1 cellular context compared by ENCODE assay signal in genomic region chr5:66144074-66144798, GRCh38.
TF ChIP-seq lines count a peak whose summit lies in the region.

A gene with protein sequence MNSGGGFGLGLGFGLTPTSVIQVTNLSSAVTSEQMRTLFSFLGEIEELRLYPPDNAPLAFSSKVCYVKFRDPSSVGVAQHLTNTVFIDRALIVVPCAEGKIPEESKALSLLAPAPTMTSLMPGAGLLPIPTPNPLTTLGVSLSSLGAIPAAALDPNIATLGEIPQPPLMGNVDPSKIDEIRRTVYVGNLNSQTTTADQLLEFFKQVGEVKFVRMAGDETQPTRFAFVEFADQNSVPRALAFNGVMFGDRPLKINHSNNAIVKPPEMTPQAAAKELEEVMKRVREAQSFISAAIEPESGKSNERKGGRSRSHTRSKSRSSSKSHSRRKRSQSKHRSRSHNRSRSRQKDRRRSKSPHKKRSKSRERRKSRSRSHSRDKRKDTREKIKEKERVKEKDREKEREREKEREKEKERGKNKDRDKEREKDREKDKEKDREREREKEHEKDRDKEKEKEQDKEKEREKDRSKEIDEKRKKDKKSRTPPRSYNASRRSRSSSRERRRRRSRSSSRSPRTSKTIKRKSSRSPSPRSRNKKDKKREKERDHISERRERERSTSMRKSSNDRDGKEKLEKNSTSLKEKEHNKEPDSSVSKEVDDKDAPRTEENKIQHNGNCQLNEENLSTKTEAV (plus strand): TSS chr5:66144300. CDS start chr5:66144377, 77 bp downstream.

TF ChIP-seq in HepG2, 621 proteins besides CTCF, POLR2A, EP300 and RAD21 (continued from another document and continues in another):
- TF ChIP-seq ZNF564 (CRISPR knock-in tag; IDR thresholded peaks at IDR 0.05) (peak; percentile 89), GFI1 (CRISPR knock-in tag; IDR thresholded peaks at IDR 0.05; ENCODE audit: borderline replicate concordance) (peak; percentile 63; the same call in 1 of the 2 replicates), ZNF253 (CRISPR knock-in tag; IDR thresholded peaks at IDR 0.05; ENCODE audit: borderline replicate concordance) (no peak), ZNF615 (CRISPR knock-in tag; IDR thresholded peaks at IDR 0.05; ENCODE audit: borderline replicate concordance) (no peak; the same call in 1 of the 2 replicates), ZNF326 (CRISPR knock-in tag; IDR thresholded peaks at IDR 0.05; ENCODE audit: borderline replicate concordance) (no peak), ZHX2 (IDR thresholded peaks at IDR 0.05; ENCODE audit: low read depth) (peak; percentile 89; the same call in 1 of the 2 replicates), ZHX2 (CRISPR knock-in tag; IDR thresholded peaks at IDR 0.05; ENCODE audit: borderline replicate concordance) (peak; percentile 32; the same call in 1 of the 2 replicates), RFXANK (CRISPR knock-in tag; IDR thresholded peaks at IDR 0.05) (no peak), PCBP1 (IDR thresholded peaks at IDR 0.05; ENCODE audit: borderline replicate concordance, low read depth, low read length) (no peak), REPIN1 (CRISPR knock-in tag; IDR thresholded peaks at IDR 0.05; ENCODE audit: borderline replicate concordance, low read depth) (peak; percentile 38; the same call in 1 of the 2 replicates), WIZ (CRISPR knock-in tag; IDR thresholded peaks at IDR 0.05) (peak; percentile 17; the same call in 1 of the 2 replicates), HBP1 (CRISPR knock-in tag; IDR thresholded peaks at IDR 0.05; ENCODE audit: low read depth) (peak; percentile 72; the same call in 1 of the 2 replicates), HOXA9 (CRISPR knock-in tag; IDR thresholded peaks at IDR 0.05; ENCODE audit: borderline replicate concordance) (0 out of 2 replicates have a peak, but pooled peaks have one; percentile 41), MTA3 (CRISPR knock-in tag; IDR thresholded peaks at IDR 0.05) (no peak), ZZZ3 (CRISPR knock-in tag; IDR thresholded peaks at IDR 0.05; ENCODE audit: borderline replicate concordance) (no peak), ZNF484 (CRISPR knock-in tag; IDR thresholded peaks at IDR 0.05; ENCODE audit: borderline replicate concordance, low read depth) (0 out of 2 replicates have a peak, but pooled peaks have one; percentile 17), ZNF816 (CRISPR knock-in tag; IDR thresholded peaks at IDR 0.05; ENCODE audit: borderline replicate concordance) (peak; percentile 98), ZNF235 (CRISPR knock-in tag; IDR thresholded peaks at IDR 0.05; ENCODE audit: borderline replicate concordance) (0 out of 2 replicates have a peak, but pooled peaks have one; percentile 64), HMG20B (CRISPR knock-in tag; conservative IDR thresholded peaks at IDR 0.05) (no peak), SIN3B (IDR thresholded peaks at IDR 0.05; ENCODE audit: low read length) (no peak), KDM4B (CRISPR knock-in tag; IDR thresholded peaks at IDR 0.05) (no peak), SUZ12 (IDR thresholded peaks at IDR 0.05; ENCODE audit: low read depth, low read length) (no peak), ARID2 (CRISPR knock-in tag; IDR thresholded peaks at IDR 0.05; ENCODE audit: borderline replicate concordance) (peak; percentile 26; the same call in 1 of the 2 replicates)
- TF ChIP-seq, protein P1, sequence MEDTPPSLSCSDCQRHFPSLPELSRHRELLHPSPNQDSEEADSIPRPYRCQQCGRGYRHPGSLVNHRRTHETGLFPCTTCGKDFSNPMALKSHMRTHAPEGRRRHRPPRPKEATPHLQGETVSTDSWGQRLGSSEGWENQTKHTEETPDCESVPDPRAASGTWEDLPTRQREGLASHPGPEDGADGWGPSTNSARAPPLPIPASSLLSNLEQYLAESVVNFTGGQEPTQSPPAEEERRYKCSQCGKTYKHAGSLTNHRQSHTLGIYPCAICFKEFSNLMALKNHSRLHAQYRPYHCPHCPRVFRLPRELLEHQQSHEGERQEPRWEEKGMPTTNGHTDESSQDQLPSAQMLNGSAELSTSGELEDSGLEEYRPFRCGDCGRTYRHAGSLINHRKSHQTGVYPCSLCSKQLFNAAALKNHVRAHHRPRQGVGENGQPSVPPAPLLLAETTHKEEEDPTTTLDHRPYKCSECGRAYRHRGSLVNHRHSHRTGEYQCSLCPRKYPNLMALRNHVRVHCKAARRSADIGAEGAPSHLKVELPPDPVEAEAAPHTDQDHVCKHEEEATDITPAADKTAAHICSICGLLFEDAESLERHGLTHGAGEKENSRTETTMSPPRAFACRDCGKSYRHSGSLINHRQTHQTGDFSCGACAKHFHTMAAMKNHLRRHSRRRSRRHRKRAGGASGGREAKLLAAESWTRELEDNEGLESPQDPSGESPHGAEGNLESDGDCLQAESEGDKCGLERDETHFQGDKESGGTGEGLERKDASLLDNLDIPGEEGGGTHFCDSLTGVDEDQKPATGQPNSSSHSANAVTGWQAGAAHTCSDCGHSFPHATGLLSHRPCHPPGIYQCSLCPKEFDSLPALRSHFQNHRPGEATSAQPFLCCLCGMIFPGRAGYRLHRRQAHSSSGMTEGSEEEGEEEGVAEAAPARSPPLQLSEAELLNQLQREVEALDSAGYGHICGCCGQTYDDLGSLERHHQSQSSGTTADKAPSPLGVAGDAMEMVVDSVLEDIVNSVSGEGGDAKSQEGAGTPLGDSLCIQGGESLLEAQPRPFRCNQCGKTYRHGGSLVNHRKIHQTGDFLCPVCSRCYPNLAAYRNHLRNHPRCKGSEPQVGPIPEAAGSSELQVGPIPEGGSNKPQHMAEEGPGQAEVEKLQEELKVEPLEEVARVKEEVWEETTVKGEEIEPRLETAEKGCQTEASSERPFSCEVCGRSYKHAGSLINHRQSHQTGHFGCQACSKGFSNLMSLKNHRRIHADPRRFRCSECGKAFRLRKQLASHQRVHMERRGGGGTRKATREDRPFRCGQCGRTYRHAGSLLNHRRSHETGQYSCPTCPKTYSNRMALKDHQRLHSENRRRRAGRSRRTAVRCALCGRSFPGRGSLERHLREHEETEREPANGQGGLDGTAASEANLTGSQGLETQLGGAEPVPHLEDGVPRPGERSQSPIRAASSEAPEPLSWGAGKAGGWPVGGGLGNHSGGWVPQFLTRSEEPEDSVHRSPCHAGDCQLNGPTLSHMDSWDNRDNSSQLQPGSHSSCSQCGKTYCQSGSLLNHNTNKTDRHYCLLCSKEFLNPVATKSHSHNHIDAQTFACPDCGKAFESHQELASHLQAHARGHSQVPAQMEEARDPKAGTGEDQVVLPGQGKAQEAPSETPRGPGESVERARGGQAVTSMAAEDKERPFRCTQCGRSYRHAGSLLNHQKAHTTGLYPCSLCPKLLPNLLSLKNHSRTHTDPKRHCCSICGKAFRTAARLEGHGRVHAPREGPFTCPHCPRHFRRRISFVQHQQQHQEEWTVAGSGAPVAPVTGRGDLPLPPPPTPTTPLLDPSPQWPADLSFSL (CRISPR knock-in tag; IDR thresholded peaks at IDR 0.05) = no peak
- TF ChIP-seq, protein P2, sequence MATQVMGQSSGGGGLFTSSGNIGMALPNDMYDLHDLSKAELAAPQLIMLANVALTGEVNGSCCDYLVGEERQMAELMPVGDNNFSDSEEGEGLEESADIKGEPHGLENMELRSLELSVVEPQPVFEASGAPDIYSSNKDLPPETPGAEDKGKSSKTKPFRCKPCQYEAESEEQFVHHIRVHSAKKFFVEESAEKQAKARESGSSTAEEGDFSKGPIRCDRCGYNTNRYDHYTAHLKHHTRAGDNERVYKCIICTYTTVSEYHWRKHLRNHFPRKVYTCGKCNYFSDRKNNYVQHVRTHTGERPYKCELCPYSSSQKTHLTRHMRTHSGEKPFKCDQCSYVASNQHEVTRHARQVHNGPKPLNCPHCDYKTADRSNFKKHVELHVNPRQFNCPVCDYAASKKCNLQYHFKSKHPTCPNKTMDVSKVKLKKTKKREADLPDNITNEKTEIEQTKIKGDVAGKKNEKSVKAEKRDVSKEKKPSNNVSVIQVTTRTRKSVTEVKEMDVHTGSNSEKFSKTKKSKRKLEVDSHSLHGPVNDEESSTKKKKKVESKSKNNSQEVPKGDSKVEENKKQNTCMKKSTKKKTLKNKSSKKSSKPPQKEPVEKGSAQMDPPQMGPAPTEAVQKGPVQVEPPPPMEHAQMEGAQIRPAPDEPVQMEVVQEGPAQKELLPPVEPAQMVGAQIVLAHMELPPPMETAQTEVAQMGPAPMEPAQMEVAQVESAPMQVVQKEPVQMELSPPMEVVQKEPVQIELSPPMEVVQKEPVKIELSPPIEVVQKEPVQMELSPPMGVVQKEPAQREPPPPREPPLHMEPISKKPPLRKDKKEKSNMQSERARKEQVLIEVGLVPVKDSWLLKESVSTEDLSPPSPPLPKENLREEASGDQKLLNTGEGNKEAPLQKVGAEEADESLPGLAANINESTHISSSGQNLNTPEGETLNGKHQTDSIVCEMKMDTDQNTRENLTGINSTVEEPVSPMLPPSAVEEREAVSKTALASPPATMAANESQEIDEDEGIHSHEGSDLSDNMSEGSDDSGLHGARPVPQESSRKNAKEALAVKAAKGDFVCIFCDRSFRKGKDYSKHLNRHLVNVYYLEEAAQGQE (IDR thresholded peaks at IDR 0.05; ENCODE audit: borderline replicate concordance in 1 of 2, low read depth in 1 of 2, low read length in 2 of 2) = 0 out of 4 replicates have a peak, but pooled peaks of 1 of the 2 experiments have one; percentile 7
- TF ChIP-seq, protein P3, sequence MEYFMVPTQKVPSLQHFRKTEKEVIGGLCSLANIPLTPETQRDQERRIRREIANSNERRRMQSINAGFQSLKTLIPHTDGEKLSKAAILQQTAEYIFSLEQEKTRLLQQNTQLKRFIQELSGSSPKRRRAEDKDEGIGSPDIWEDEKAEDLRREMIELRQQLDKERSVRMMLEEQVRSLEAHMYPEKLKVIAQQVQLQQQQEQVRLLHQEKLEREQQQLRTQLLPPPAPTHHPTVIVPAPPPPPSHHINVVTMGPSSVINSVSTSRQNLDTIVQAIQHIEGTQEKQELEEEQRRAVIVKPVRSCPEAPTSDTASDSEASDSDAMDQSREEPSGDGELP (IDR thresholded peaks at IDR 0.05; ENCODE audit: borderline replicate concordance, low read depth) = 0 out of 2 replicates have a peak, but pooled peaks have one; percentile 8
